Comparison of ENCODE assay signal across 14 cellular contexts in the genomic region with DNA sequence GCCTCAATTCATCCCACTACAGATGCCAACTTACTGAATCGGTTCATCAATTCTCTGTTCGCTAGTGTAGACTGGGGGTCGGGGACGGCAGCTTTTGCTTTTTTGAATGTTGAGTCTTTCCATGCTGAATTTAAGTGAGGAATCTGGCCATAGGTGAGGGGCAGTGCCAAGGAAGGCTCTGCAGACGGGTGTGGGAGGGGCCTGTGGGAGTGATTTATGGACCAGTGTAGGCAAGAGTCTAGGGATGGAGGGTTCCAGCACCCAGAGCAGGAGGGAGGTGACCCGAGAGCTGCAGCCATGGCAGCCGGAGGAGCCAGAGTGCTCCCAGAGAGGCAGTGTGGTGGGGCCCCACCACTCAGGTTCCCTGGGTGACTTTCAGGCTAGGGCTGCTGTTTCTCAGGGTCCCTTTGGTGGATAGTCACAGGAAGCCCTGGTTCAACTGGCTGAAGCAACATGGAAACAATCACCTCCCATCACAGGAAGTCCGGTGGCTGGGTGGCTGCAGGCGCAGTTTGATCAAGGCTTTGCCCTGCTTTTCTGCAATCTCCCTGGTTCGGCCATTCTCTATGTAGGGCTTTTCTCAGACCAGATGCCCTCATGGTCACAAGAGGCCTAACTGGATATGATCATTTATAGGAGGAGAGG. TPM values are rescaled to one million over a fixed set of nuclear protein-coding genes. Genes with fewer than 3 reads are reported as not detected.
DNase-seq lines count a peak whose midpoint lies in the region; ATAC-seq and TF ChIP-seq lines count a peak whose summit lies in the region.
"Had no signal": no experiment of that assay in that cellular context is flagged by ENCODE, and none has a peak within 500 bp of the region (broad histone marks: within the 10 kb centered on the region; RNA-seq: fewer than 3 reads in every experiment).

No MANE protein-coding gene starts in this region.

- no peak overlapping the region for H2BK20ac ChIP-seq in H9 (ENCODE audit: low read depth, low read length, poor library complexity, severe bottlenecking)

- no peak overlapping the region for H3K4me3 Mint-ChIP-seq in H9

- H3K9me3 ChIP-seq in H9 (ENCODE audit: control insufficient read depth, low read depth, low read length): no peaks in the 10 kb centered on the region
- H3K9me3 ChIP-seq in iPS-18a (ENCODE audit: control insufficient read depth, low read depth, low read length): no peaks in the 10 kb centered on the region
- no peaks in the 10 kb centered on the region for H3K9me3 ChIP-seq in neuronal stem cell (replicated peaks in 1 of 2; ENCODE audit: control insufficient read depth in 2 of 2, insufficient read depth in 1 of 2, low read depth in 1 of 2, low read length in 2 of 2)
- H3K9me3 ChIP-seq in left ventricle myocardium inferior (replicated peaks): no peaks in the 10 kb centered on the region

- no peaks in the 10 kb centered on the region; the same call in 1 of the 2 replicates for H3K27me3 Mint-ChIP-seq in H9 (ENCODE audit: low read depth)

- H3K27ac ChIP-seq in H9 (ENCODE audit: insufficient read length, low read depth, low read length) (no peak overlapping the region), iPS-18a (ENCODE audit: low read length) (peak overlapping the region; percentile 74), neuronal stem cell (replicated peaks; ENCODE audit: low read length) (peak overlapping the region; percentile 79), left ventricle myocardium inferior (replicated peaks) (no peak overlapping the region)

- peak overlapping the region; percentile 87 for H3K4ac ChIP-seq in H9 (ENCODE audit: low read depth, low read length)
- H3K4ac ChIP-seq in neuronal stem cell (ENCODE audit: low read length): peak overlapping the region; percentile 4

- intact Hi-C loops in left ventricle myocardium inferior (cut with micrococcal nuclease): no loop called here

- H3K27me3 ChIP-seq in H9 (ENCODE audit: insufficient read depth, low read length) (no peaks in the 10 kb centered on the region), iPS-18a (ENCODE audit: control insufficient read depth, insufficient read depth, low read length) (no peaks in the 10 kb centered on the region), neuronal stem cell (ENCODE audit: control insufficient read depth in 3 of 3, insufficient read depth in 3 of 3, low read depth in 1 of 3, low read length in 3 of 3) (no peaks in the 10 kb centered on the region), left ventricle myocardium inferior (ENCODE audit: low read depth) (no peaks in the 10 kb centered on the region)

- no peak overlapping the region for H3K9ac ChIP-seq in H9 (ENCODE audit: extremely low read depth, insufficient read length, low read length)
- peak overlapping the region; percentile 36 for H3K9ac ChIP-seq in iPS-18a (ENCODE audit: low read length)
- H3K9ac ChIP-seq in neuronal stem cell (ENCODE audit: low read depth, low read length, poor library complexity): no peak overlapping the region

- H3K27ac Mint-ChIP-seq in H9: peak overlapping the region; percentile 12 to 98 (median 95); a peak in 5 of 7 replicates

- H3K23ac ChIP-seq in H9 (ENCODE audit: insufficient read length, low read depth, low read length): no peak overlapping the region
- no peak overlapping the region for H3K23ac ChIP-seq in neuronal stem cell (ENCODE audit: low read depth, low read length, poor library complexity)

- WGBS in H9 (ENCODE audit: extremely low coverage, insufficient read length, low lambda C conversion rate): no CpG with 5 or more reads among the region's 10 CpGs
- no CpG with 5 or more reads among the region's 10 CpGs for WGBS in neuronal stem cell (ENCODE audit: extremely low coverage in 2 of 2, insufficient read length in 2 of 2, insufficient replicate concordance in 1 of 2), 2 donors

- no peaks in the 10 kb centered on the region for H3K79me1 ChIP-seq in H9 (ENCODE audit: insufficient read depth, low read depth, low read length, poor library complexity, severe bottlenecking)
- no peaks in the 10 kb centered on the region for H3K79me1 ChIP-seq in neuronal stem cell (ENCODE audit: low read depth, low read length)

- ATAC-seq in SK-N-SH treated with all-trans-retinoic acid at 6 μM for 48 hours (no peak), GM21825 (IDR thresholded peaks at IDR 0.05; ENCODE audit: unreplicated experiment) (no peak)

- peaks cover 5% of the 10 kb centered on the region for H3K23me2 ChIP-seq in H9 (ENCODE audit: insufficient read length, low read depth, low read length, poor library complexity, severe bottlenecking)

- H3T11ph ChIP-seq in H9 (ENCODE audit: low read length): peak overlapping the region; percentile 47

- TF ChIP-seq CTCF in H9 (conservative IDR thresholded peaks at IDR 0.05): no peak
- TF ChIP-seq CTCF in left ventricle myocardium inferior (IDR thresholded peaks at IDR 0.05; ENCODE audit: borderline replicate concordance): no peak

- H4K91ac ChIP-seq in H9 (ENCODE audit: insufficient read length, low read depth, low read length): peak overlapping the region; percentile 55
- peak overlapping the region; percentile 47 for H4K91ac ChIP-seq in neuronal stem cell (ENCODE audit: low read depth, low read length, poor library complexity)

- no peak overlapping the region for H4K5ac ChIP-seq in H9 (ENCODE audit: insufficient read length, low read depth, low read length)

- peaks cover 11% of the 10 kb centered on the region; the same call in 1 of the 2 replicates for H3K4me1 ChIP-seq in H9 (ENCODE audit: insufficient read depth, low read length)
- H3K4me1 ChIP-seq in iPS-18a (ENCODE audit: control insufficient read depth, low read depth, low read length): peaks cover 32% of the 10 kb centered on the region
- H3K4me1 ChIP-seq in neuronal stem cell (ENCODE audit: control insufficient read depth in 2 of 2, insufficient read depth in 1 of 2, low read depth in 1 of 2, low read length in 2 of 2): peaks cover 16 to 20% of the 10 kb centered on the region in 2 donors
- H3K4me1 ChIP-seq in left ventricle myocardium inferior: no peaks in the 10 kb centered on the region

- H3K56ac ChIP-seq in H9 (ENCODE audit: insufficient read length, low read depth, low read length): no peak overlapping the region

- H2BK5ac ChIP-seq in H9 (ENCODE audit: insufficient read length, low read length): no peak overlapping the region
- H2BK5ac ChIP-seq in neuronal stem cell (ENCODE audit: low read length): peak overlapping the region; percentile 97

- H4K8ac ChIP-seq in H9 (replicated peaks; ENCODE audit: insufficient read length, low read depth, low read length): no peak overlapping the region
- H4K8ac ChIP-seq in neuronal stem cell (ENCODE audit: low read depth, low read length): no peak overlapping the region

- peaks cover 46 to 72% of the 10 kb centered on the region in 2 experiments for H3K4me1 Mint-ChIP-seq in H9

- DNase-seq in H9: no peak
- DNase-seq in KBM-7: peak; percentile 27
- DNase-seq in neuronal stem cell (ENCODE audit: low spot score): no peak
- DNase-seq in left ventricle myocardium inferior: no peak
- DNase-seq: NCI-H1105 treated with DMSO at 0.1 percent for 48 hours, NCI-H187 treated with DMSO at 0.1 percent for 48 hours, NCI-H2171, NCI-H446 treated with DMSO at 0.1 percent for 48 hours, SHP77 had no signal

- H4K20me1 ChIP-seq in H9 (ENCODE audit: control insufficient read depth, insufficient read depth, insufficient read length): no peaks in the 10 kb centered on the region

- H3K4me3 ChIP-seq in iPS-18a (ENCODE audit: low read length) (no peak overlapping the region), neuronal stem cell (ENCODE audit: low read length in 2 of 2) (no peak overlapping the region), left ventricle myocardium inferior (no peak overlapping the region)

- H3K4me2 ChIP-seq in H9 (ENCODE audit: insufficient read depth, insufficient read length, low read length): no peak overlapping the region
- no peak overlapping the region for H3K4me2 ChIP-seq in neuronal stem cell (ENCODE audit: insufficient read depth, low read length, poor library complexity, severe bottlenecking)

- in situ Hi-C loops in KBM-7 (cut with MboI; ENCODE audit: low pct_unique_long_range_greater_than_20kb, low sequenced_read_pairs): no loop called here

- peak overlapping the region; percentile 92 for H2BK12ac ChIP-seq in H9 (ENCODE audit: insufficient read length, low read depth, low read length)
- H2BK12ac ChIP-seq in neuronal stem cell (ENCODE audit: low read length): peak overlapping the region; percentile 59

- H3K36me3 ChIP-seq in iPS-18a (ENCODE audit: control insufficient read depth, low read depth, low read length) (no peaks in the 10 kb centered on the region), neuronal stem cell (replicated peaks in 1 of 2; ENCODE audit: control insufficient read depth in 2 of 2, insufficient read depth in 2 of 2, low read length in 2 of 2) (no peaks in the 10 kb centered on the region), left ventricle myocardium inferior (no peaks in the 10 kb centered on the region)

- H3K18ac ChIP-seq in H9 (ENCODE audit: insufficient read length, low read depth, low read length) (peak overlapping the region; percentile 93), neuronal stem cell (ENCODE audit: low read length) (peak overlapping the region; percentile 97)

- H2BK15ac ChIP-seq in H9 (ENCODE audit: low read depth, low read length) (no peak overlapping the region), neuronal stem cell (ENCODE audit: low read length) (peak overlapping the region; percentile 98)

- H3K36me3 Mint-ChIP-seq in H9 (ENCODE audit: insufficient read depth in 1 of 3, low read depth in 3 of 3): peaks cover 8 to 12% (median 8%) of the 10 kb centered on the region in 3 experiments

- H3K14ac ChIP-seq in H9 (ENCODE audit: insufficient read depth, low read length) (peak overlapping the region; percentile 59; the same call in 1 of the 2 replicates), neuronal stem cell (ENCODE audit: low read length) (peak overlapping the region; percentile 3)

- no peaks in the 10 kb centered on the region for H3K79me2 ChIP-seq in H9 (ENCODE audit: insufficient read depth, low read length)

- H2AFZ ChIP-seq in H9 (ENCODE audit: low read length) (no peak overlapping the region), neuronal stem cell (ENCODE audit: low read length) (no peak overlapping the region)

- H3K9me3 Mint-ChIP-seq in H9: peaks cover 8 to 9% of the 10 kb centered on the region in 2 experiments

- H2AK5ac ChIP-seq in H9 (ENCODE audit: insufficient read length, low read length): peak overlapping the region; percentile 33
- H2AK5ac ChIP-seq in neuronal stem cell (ENCODE audit: low read depth, low read length): peak overlapping the region; percentile 90

- H2BK120ac ChIP-seq in H9 (ENCODE audit: low read depth, low read length, poor library complexity, severe bottlenecking) (no peak overlapping the region), neuronal stem cell (ENCODE audit: low read depth, low read length) (peak overlapping the region; percentile 99)

RNA-seq across cellular contexts. Expression of a gene that starts 16.9 kb away (rescaled TPM):
- not detected in 2 replicates for total RNA-seq in H9 (2021)
- not detected for polyA plus RNA-seq in neuronal stem cell (2013, experiment 1 of 2)
- polyA plus RNA-seq in neuronal stem cell (2013, experiment 2 of 2): not detected
- not detected for total RNA-seq in left ventricle myocardium inferior
- polyA plus RNA-seq: AG04450, BJ had no signal

RNA-seq across cellular contexts. Expression of a gene that starts 45.5 kb away (rescaled TPM):
- total RNA-seq in H9 (2021) (0.13 and 0.20 TPM in 2 replicates), left ventricle myocardium inferior (0.41 TPM)
- 0.28 TPM for polyA plus RNA-seq in neuronal stem cell (2013, experiment 1 of 2)
- 0.29 TPM for polyA plus RNA-seq in neuronal stem cell (2013, experiment 2 of 2)
- polyA plus RNA-seq: AG04450, BJ had no signal

Comparison
In these comparisons a context has a peak if more than half of its experiments do, and no peak if none do; other contexts are left out.
1. H3K27ac ChIP-seq: peak in iPS-18a (single experiment) and neuronal stem cell (single experiment); none in H9 (single experiment) and left ventricle myocardium inferior (single experiment).